Comparison of ENCODE assay signal across 8 cellular contexts in the genomic region with DNA sequence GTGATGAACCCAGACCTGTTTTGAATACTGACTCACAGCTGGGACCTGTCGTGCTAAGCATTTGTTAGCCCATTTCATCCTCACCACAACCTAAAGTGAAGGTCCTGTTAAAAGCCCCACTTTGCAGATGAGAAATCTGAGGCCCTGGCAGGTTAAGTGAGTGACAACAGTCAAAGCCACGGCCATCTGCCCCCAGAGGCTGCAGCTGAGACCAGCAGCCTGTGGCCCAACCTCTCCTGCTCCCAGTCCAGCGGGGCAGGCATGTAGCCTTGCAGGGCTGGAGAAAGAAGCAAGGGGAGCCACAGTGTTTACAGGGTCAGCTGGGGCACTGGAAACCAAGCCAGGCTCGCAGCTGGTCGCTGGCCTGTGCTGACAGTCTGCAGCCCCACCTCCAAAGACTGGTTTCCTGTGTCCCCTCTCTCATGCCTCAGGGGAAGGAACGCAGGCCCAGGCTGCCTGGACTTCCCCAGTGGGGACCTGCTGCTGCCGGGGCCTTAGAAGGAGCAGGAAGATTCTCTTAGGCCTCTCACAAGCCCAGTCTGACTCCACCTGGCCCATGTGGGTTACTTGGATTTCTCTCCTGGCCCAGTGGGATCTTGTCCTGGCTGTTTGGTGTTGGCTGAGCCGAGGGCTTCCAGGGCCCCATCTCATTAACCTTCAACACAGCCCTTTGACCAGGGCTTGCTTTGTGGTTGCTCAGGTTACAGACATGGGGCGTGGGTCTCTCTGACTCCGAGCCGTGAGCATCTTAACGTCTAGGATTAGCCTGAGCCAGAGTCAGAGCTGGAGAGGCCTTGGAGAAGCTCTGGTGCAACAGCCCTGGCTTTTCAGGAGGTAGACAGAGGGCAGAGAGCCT. TPM values are rescaled to one million over a fixed set of nuclear protein-coding genes. Genes with fewer than 3 reads are reported as not detected.
DNase-seq lines count a peak whose midpoint lies in the region; ATAC-seq, FAIRE-seq and TF ChIP-seq lines count a peak whose summit lies in the region.

No MANE protein-coding gene starts in this region.

- peak overlapping the region; percentile 90 to 95 for H3K27ac Mint-ChIP-seq in effector memory CD8-positive, alpha-beta T cell
- peak overlapping the region; percentile 95 to 97 for H3K27ac Mint-ChIP-seq in natural killer cell treated with Interleukin-12 subunit alpha and Interleukin-12 subunit beta and Interleukin-15 and Interleukin-18, amount 100 ng/mL, for 72 hours

- peaks cover 60 to 65% of the 10 kb centered on the region in 2 donors for H3K4me1 Mint-ChIP-seq in effector memory CD8-positive, alpha-beta T cell (ENCODE audit: low read depth in 2 of 2)
- H3K4me1 Mint-ChIP-seq in natural killer cell treated with Interleukin-12 subunit alpha and Interleukin-12 subunit beta and Interleukin-15 and Interleukin-18, amount 100 ng/mL, for 72 hours (ENCODE audit: low read depth in 2 of 2), result peaks cover 37 to 51% of the 10 kb centered on the region in 2 donors

- ATAC-seq in effector memory CD8-positive, alpha-beta T cell (replicated peaks), result peak; percentile 23
- ATAC-seq in natural killer cell treated with Interleukin-12 subunit alpha and Interleukin-12 subunit beta and Interleukin-15 and Interleukin-18, amount 100 ng/mL, for 72 hours, result peak; percentile 61 to 79

- DNase-seq in HCEC 1CT (peak; percentile 13), GDM1 (lab: John Stamatoyannopoulos, UW) (no peak), GOT3 (lab: John Stamatoyannopoulos, UW) (no peak), frontal cortex (ENCODE audit: low spot score in 2 of 2) (no peak)
- no peak for DNase-seq in effector memory CD8-positive, alpha-beta T cell
- DNase-seq in natural killer cell treated with Interleukin-12 subunit alpha and Interleukin-12 subunit beta and Interleukin-15 and Interleukin-18, amount 100 ng/mL, for 72 hours (ENCODE audit: low spot score), result peak; percentile 77

- peak; percentile 50; the same call in 1 of the 2 replicates for TF ChIP-seq POLR2A in Raji (IDR thresholded peaks at IDR 0.05; ENCODE audit: insufficient read depth, low read depth, low read length)

- peak overlapping the region; percentile 85 to 99 for H3K4me3 Mint-ChIP-seq in effector memory CD8-positive, alpha-beta T cell
- H3K4me3 Mint-ChIP-seq in natural killer cell treated with Interleukin-12 subunit alpha and Interleukin-12 subunit beta and Interleukin-15 and Interleukin-18, amount 100 ng/mL, for 72 hours, result peak overlapping the region; percentile 86

- no peak for FAIRE-seq in frontal cortex (lab: Jason Lieb, UNC)

- peaks cover 58% of the 10 kb centered on the region for H3K36me3 Mint-ChIP-seq in effector memory CD8-positive, alpha-beta T cell (ENCODE audit: insufficient read depth)
- no peaks in the 10 kb centered on the region for H3K36me3 Mint-ChIP-seq in natural killer cell treated with Interleukin-12 subunit alpha and Interleukin-12 subunit beta and Interleukin-15 and Interleukin-18, amount 100 ng/mL, for 72 hours

- no peaks in the 10 kb centered on the region for H3K9me3 Mint-ChIP-seq in effector memory CD8-positive, alpha-beta T cell
- no peaks in the 10 kb centered on the region for H3K9me3 Mint-ChIP-seq in natural killer cell treated with Interleukin-12 subunit alpha and Interleukin-12 subunit beta and Interleukin-15 and Interleukin-18, amount 100 ng/mL, for 72 hours

- peak; percentile 69 for TF ChIP-seq CTCF in GM12873 (IDR thresholded peaks at IDR 0.05; ENCODE audit: insufficient read depth, low read depth, low read length, missing control alignments)

- no peaks in the 10 kb centered on the region for H3K27me3 Mint-ChIP-seq in effector memory CD8-positive, alpha-beta T cell
- no peaks in the 10 kb centered on the region for H3K27me3 Mint-ChIP-seq in natural killer cell treated with Interleukin-12 subunit alpha and Interleukin-12 subunit beta and Interleukin-15 and Interleukin-18, amount 100 ng/mL, for 72 hours

RNA-seq across cellular contexts. Expression of a gene that starts 1.7 kb away (rescaled TPM):
- total RNA-seq in natural killer cell treated with Interleukin-12 subunit alpha and Interleukin-12 subunit beta and Interleukin-15 and Interleukin-18, amount 100 ng/mL, for 72 hours, result 100 to 1,000 TPM; 136 to 155 TPM
- 1.6 TPM for total RNA-seq in frontal cortex

RNA-seq across cellular contexts. Expression of a gene that starts 29.3 kb away (rescaled TPM):
- total RNA-seq in natural killer cell treated with Interleukin-12 subunit alpha and Interleukin-12 subunit beta and Interleukin-15 and Interleukin-18, amount 100 ng/mL, for 72 hours, result not detected
- not detected for total RNA-seq in frontal cortex

RNA-seq across cellular contexts. Expression of a gene that starts 48.8 kb away (rescaled TPM):
- not detected for total RNA-seq in natural killer cell treated with Interleukin-12 subunit alpha and Interleukin-12 subunit beta and Interleukin-15 and Interleukin-18, amount 100 ng/mL, for 72 hours
- 50.1 TPM for total RNA-seq in frontal cortex

Comparison
In these comparisons a context has a peak if more than half of its experiments do, and no peak if none do; other contexts are left out.
1. DNase-seq: peak in HCEC 1CT (single experiment) and natural killer cell treated with Interleukin-12 subunit alpha and Interleukin-12 subunit beta and Interleukin-15 and Interleukin-18, amount 100 ng/mL, for 72 hours (single experiment); none in effector memory CD8-positive, alpha-beta T cell (0 of 3), GDM1 (single experiment), GOT3 (single experiment) and frontal cortex (0 of 2).
2. RNA of a gene that starts 1.7 kb away (total RNA-seq): 136 to 155 TPM in natural killer cell treated with Interleukin-12 subunit alpha and Interleukin-12 subunit beta and Interleukin-15 and Interleukin-18, amount 100 ng/mL, for 72 hours; 1.6 TPM in frontal cortex (single experiment); every median in the first group is over 10 times any median in the second.
3. RNA of a gene that starts 48.8 kb away (total RNA-seq): 50.1 TPM in frontal cortex (single experiment); not detected in natural killer cell treated with Interleukin-12 subunit alpha and Interleukin-12 subunit beta and Interleukin-15 and Interleukin-18, amount 100 ng/mL, for 72 hours; every median in the first group is over 10 times any median in the second.